In the genomic region with DNA sequence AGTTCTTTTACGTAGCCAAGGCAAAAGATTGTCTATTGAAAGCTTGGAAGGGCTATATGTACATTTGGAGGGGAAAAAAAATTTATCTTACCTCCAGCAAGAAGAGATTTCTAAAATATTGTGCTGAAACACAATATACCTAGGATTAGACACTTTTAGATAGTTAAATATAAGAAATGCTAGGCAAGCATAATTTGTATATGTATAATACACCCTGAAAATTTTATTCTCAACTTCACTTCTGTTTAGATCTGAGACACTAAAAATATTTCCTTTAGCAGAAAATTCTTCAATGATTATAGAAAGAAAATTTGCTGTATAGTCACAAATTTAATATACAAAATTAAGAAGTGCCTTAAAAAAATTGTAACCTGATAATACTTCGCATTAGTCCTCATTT, we compare ENCODE assay signal across 8 cellular contexts.
"Had no signal": no experiment of that assay in that cellular context is flagged by ENCODE, and none has a peak within 500 bp of the region (broad histone marks: within the 10 kb centered on the region; RNA-seq: fewer than 3 reads in every experiment).

No MANE protein-coding gene starts in this region.

- H3K36me3 ChIP-seq: HAP-1 had no signal

- H3K9me3 ChIP-seq: HAP-1 had no signal

- H2AFZ ChIP-seq: GM23248 had no signal

- H3K4me3 ChIP-seq: GM23248, HAP-1 had no signal

- H3K9ac ChIP-seq: GM23248 had no signal

- DNase-seq: GM23248, GOT3, H7, HFFc6, KG1 had no signal

- ATAC-seq: HCT116 had no signal

- H3K27ac ChIP-seq: GM23248, HL-60 had no signal
